Comparison of ENCODE assay signal across 8 cellular contexts in genomic region chr14:70254476-70254961, GRCh38.
A peak's percentile ranks its signal among the peaks of the same experiment; 100 is the strongest.
DNase-seq lines count a peak whose midpoint lies in the region; ATAC-seq and TF ChIP-seq lines count a peak whose summit lies in the region.

No MANE protein-coding gene starts in this region.

- no peaks in the 10 kb centered on the region for H3F3A ChIP-seq in OCI-LY1 (ENCODE audit: insufficient read depth, low read length)

- H3K9ac ChIP-seq in OCI-LY1 (ENCODE audit: low read length), result no peak overlapping the region

- no peaks in the 10 kb centered on the region for H3K79me2 ChIP-seq in OCI-LY1 (ENCODE audit: insufficient read depth, low read length)

- no peaks in the 10 kb centered on the region for H3K4me1 ChIP-seq in OCI-LY1 (ENCODE audit: insufficient read depth, low read length, severe bottlenecking)

- H3K4me2 ChIP-seq in OCI-LY1 (ENCODE audit: low read length), result peak overlapping the region; percentile 45; the same call in 1 of the 2 replicates

- no peaks in the 10 kb centered on the region; the same call in 1 of the 2 replicates for H3K36me3 ChIP-seq in OCI-LY1 (ENCODE audit: insufficient read depth, low read length)

- peak overlapping the region; percentile 49 for H3K4me3 ChIP-seq in OCI-LY1 (ENCODE audit: low read depth, low read length, poor library complexity, severe bottlenecking)

- no peaks in the 10 kb centered on the region for H3K9me2 ChIP-seq in OCI-LY1 (ENCODE audit: low read depth, low read length)

- H2AFZ ChIP-seq in OCI-LY1 (ENCODE audit: low read length), result no peak overlapping the region

- H3K27me3 Mint-ChIP-seq in mesothelial cell of epicardium (ENCODE audit: low read depth), result peaks cover 23% of the 10 kb centered on the region

- H3K27me3 ChIP-seq in OCI-LY1 (ENCODE audit: insufficient read depth, low read length), result no peaks in the 10 kb centered on the region

- ATAC-seq in HG02678 (IDR thresholded peaks at IDR 0.05; ENCODE audit: unreplicated experiment), result peak; percentile 66

- H3K4me3 Mint-ChIP-seq in mesothelial cell of epicardium, result peak overlapping the region; percentile 65

- H3K9me3 Mint-ChIP-seq in mesothelial cell of epicardium, result peaks cover 4% of the 10 kb centered on the region

- H4K20me1 ChIP-seq in OCI-LY1 (ENCODE audit: insufficient read depth, low read length), result no peaks in the 10 kb centered on the region

- no peak overlapping the region for H3K27ac ChIP-seq in OCI-LY1 (ENCODE audit: low read depth, low read length, poor library complexity, severe bottlenecking)

- no peak overlapping the region for H3K27ac Mint-ChIP-seq in mesothelial cell of epicardium

- H3K36me3 Mint-ChIP-seq in mesothelial cell of epicardium, result no peaks in the 10 kb centered on the region

- no peaks in the 10 kb centered on the region for H3K9me3 ChIP-seq in OCI-LY1 (ENCODE audit: low read length)

- H3K4me1 Mint-ChIP-seq in mesothelial cell of epicardium, result no peaks in the 10 kb centered on the region

- DNase-seq in EL (peak; percentile 9), dermis microvascular lymphatic vessel endothelial cell (ENCODE audit: low read depth in 2 of 2) (peak; percentile 21 to 50), mesothelial cell of epicardium (ENCODE audit: low spot score in 2 of 2, unreplicated experiment in 2 of 2) (peak; percentile 45 to 68), SIG-M5 (lab: John Stamatoyannopoulos, UW) (no peak), SIG-M5 treated with dmso at 0.1 percent for 504 hours (lab: John Stamatoyannopoulos, UW; ENCODE audit: unreplicated experiment) (no peak), HuH-7.5 (ENCODE audit: low spot score) (no peak)

- TF ChIP-seq CTCF in OCI-LY1 (IDR thresholded peaks at IDR 0.05; ENCODE audit: low read length) (no peak), mesothelial cell of epicardium (IDR thresholded peaks at IDR 0.05; ENCODE audit: unreplicated experiment) (no peak)

Comparison
In these comparisons a context has a peak if more than half of its experiments do, and no peak if none do; other contexts are left out.
1. DNase-seq: peak in EL (single experiment), dermis microvascular lymphatic vessel endothelial cell (2 of 2) and mesothelial cell of epicardium (2 of 2); none in SIG-M5 (single experiment), SIG-M5 treated with dmso at 0.1 percent for 504 hours (single experiment) and HuH-7.5 (single experiment).